Comparison of ENCODE assay signal across 9 cellular contexts in genomic region chr16:12901597-12902436, GRCh38. TPM values are rescaled to one million over a fixed set of nuclear protein-coding genes. Genes with fewer than 3 reads are reported as not detected.
DNase-seq lines count a peak whose midpoint lies in the region; ATAC-seq lines count a peak whose summit lies in the region.
"Had no signal": no experiment of that assay in that cellular context is flagged by ENCODE, and none has a peak within 500 bp of the region (broad histone marks: within the 10 kb centered on the region; RNA-seq: fewer than 3 reads in every experiment).

TSS of gene SHISA9 (plus strand) at chr16:12901598.

- peak within 1 kb of the TSS; percentile 99 for H3K4me2 ChIP-seq in skeletal muscle satellite cell (ENCODE audit: low read length)

- H3K27ac ChIP-seq in SK-N-MC, result no peak within 1 kb of the TSS

- no peak for ATAC-seq in HG03095 (IDR thresholded peaks at IDR 0.05; ENCODE audit: unreplicated experiment)
- ATAC-seq in GM18517 (IDR thresholded peaks at IDR 0.05; ENCODE audit: unreplicated experiment), result no peak

- H3K4me1 ChIP-seq in iPS-15b (ENCODE audit: control insufficient read depth, insufficient read depth, low read length) (peaks cover 9% of the 10 kb centered on the region), skeletal muscle satellite cell (ENCODE audit: control insufficient read depth, insufficient read depth, low read length) (peaks cover 29% of the 10 kb centered on the region)

- H3K27me3 ChIP-seq in iPS-15b (ENCODE audit: control insufficient read depth, insufficient read depth, low read length) (peaks cover 34% of the 10 kb centered on the region), skeletal muscle satellite cell (ENCODE audit: control insufficient read depth, insufficient read depth, low read length) (peaks cover 4% of the 10 kb centered on the region)

- H3K36me3 ChIP-seq in SK-N-MC (ENCODE audit: insufficient read depth, low read length) (no peaks in the 10 kb centered on the region), iPS-15b (ENCODE audit: control insufficient read depth, insufficient read depth, low read length) (no peaks in the 10 kb centered on the region), skeletal muscle satellite cell (ENCODE audit: insufficient read depth, low read length) (no peaks in the 10 kb centered on the region)

- H3K4me3 ChIP-seq in SK-N-MC (peak within 1 kb of the TSS; percentile 89), iPS-15b (ENCODE audit: low read depth, low read length) (peak within 1 kb of the TSS; percentile 86), skeletal muscle satellite cell (ENCODE audit: low read length) (peak within 1 kb of the TSS; percentile 97)

- DNase-seq in NCI-H2171 treated with DMSO at 0.1 percent for 48 hours (lab: John Stamatoyannopoulos, UW) (peak; percentile 50), NCI-H2171 (lab: John Stamatoyannopoulos, UW) (no peak), SK-N-MC (ENCODE audit: low read depth, low spot score) (no peak), GOT3 (lab: John Stamatoyannopoulos, UW) (no peak)
- DNase-seq: erythroblast had no signal

- H3K9ac ChIP-seq in SK-N-MC (ENCODE audit: insufficient read length) (peak within 1 kb of the TSS; percentile 72), iPS-15b (ENCODE audit: low read depth, low read length) (peak within 1 kb of the TSS; percentile 47), skeletal muscle satellite cell (ENCODE audit: low read depth, low read length) (peak within 1 kb of the TSS; percentile 95)

- no peaks in the 10 kb centered on the region for H3K9me3 ChIP-seq in SK-N-MC (ENCODE audit: low read depth, low read length)
- no peaks in the 10 kb centered on the region for H3K9me3 ChIP-seq in iPS-15b (ENCODE audit: control insufficient read depth, insufficient read depth, low read length)
- H3K9me3 ChIP-seq in skeletal muscle satellite cell (replicated peaks; ENCODE audit: low read length), result no peaks in the 10 kb centered on the region

RNA-seq across cellular contexts. Expression of gene SHISA9, which starts in this region (rescaled TPM):
- total RNA-seq in skeletal muscle satellite cell (2012; rRNA removed), result under 0.01 and 3.1 TPM in 2 replicates
